8 cellular contexts compared by ENCODE assay signal in the genomic region with DNA sequence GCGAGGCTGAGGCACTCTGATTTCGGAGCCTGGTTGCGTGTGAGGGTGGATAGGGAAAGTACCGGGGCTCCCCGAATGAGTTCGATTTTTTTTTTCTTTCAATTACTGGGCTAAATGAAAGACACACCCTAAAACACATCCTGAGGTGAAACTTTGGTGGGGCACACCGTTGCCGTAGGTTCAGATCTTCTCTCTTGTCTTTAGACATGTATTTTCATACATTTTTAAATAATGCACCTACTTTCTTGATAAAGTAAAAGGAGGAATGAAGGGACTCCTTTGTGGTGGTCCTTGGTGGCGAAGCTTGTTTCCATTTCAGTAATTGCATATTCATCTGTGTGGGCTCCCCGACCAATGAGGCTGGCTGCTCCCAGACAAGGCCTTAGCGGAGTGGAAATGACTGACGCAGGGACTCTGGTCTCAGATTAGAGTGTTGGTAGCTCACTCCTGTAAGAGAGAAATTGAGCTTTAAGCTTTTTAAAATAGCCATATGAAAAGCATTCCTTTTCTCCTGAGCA. TPM values are rescaled to one million over a fixed set of nuclear protein-coding genes. Genes with fewer than 3 reads are reported as not detected.
DNase-seq lines count a peak whose midpoint lies in the region; ATAC-seq, FAIRE-seq and TF ChIP-seq lines count a peak whose summit lies in the region.

No MANE protein-coding gene starts in this region.

- H3K4me3 ChIP-seq in A549 (peak overlapping the region; percentile 80), keratinocyte (ENCODE audit: control insufficient read depth in 2 of 3, extremely low read depth in 1 of 3, insufficient read depth in 2 of 3, low read depth in 1 of 3, low read length in 3 of 3) (peak overlapping the region; percentile 47 to 83 (median 79))

- H3K4me2 ChIP-seq in A549: peak overlapping the region; percentile 78
- peak overlapping the region; percentile 80 for H3K4me2 ChIP-seq in keratinocyte (ENCODE audit: control insufficient read depth, extremely low read depth, insufficient read depth, low read depth, low read length)

- H3K9ac ChIP-seq in keratinocyte (ENCODE audit: control insufficient read depth, extremely low read depth, insufficient read depth, low read length): peak overlapping the region; percentile 83

- H3K9me3 ChIP-seq in A549: no peaks in the 10 kb centered on the region
- H3K9me3 ChIP-seq in keratinocyte (ENCODE audit: control insufficient read depth, low read depth, low read length): no peaks in the 10 kb centered on the region

- peak overlapping the region; percentile 39 for H2AFZ ChIP-seq in keratinocyte (ENCODE audit: control insufficient read depth, low read length)

- TF ChIP-seq EP300 in A549 (IDR thresholded peaks at IDR 0.05): no peak

- H3K4me1 ChIP-seq in A549 (peaks cover 23% of the 10 kb centered on the region), keratinocyte (ENCODE audit: control insufficient read depth, extremely low read depth, insufficient read depth, low read length) (peaks cover 20% of the 10 kb centered on the region)

- DNase-seq in A549 (ENCODE audit: low read depth in 1 of 2, low spot score in 1 of 2) (peak; percentile 40 to 47), SK-MEL-5 (ENCODE audit: low read depth, low spot score) (peak; percentile 49), keratinocyte (ENCODE audit: low read depth, low spot score) (no peak), NCI-H2029 (lab: John Stamatoyannopoulos, UW) (no peak)
- peak; percentile 82 for DNase-seq in stimulated activated CD4-positive, alpha-beta T cell treated with anti-CD3 and anti-CD28 coated beads, Interleukin-4, amount 100 ng/mL, for 24 hours

- no peak for TF ChIP-seq RAD21 in A549 (conservative IDR thresholded peaks at IDR 0.05 in 1 of 2, IDR thresholded peaks at IDR 0.05 in 1 of 2)

- H3K36me3 ChIP-seq in keratinocyte (ENCODE audit: control insufficient read depth in 2 of 2, extremely low read depth in 1 of 2, insufficient read depth in 2 of 2, low read length in 2 of 2): no peaks in the 10 kb centered on the region

- no peaks in the 10 kb centered on the region for H3K9me1 ChIP-seq in keratinocyte (ENCODE audit: control insufficient read depth, extremely low read depth, insufficient read depth, low read length)

- peaks cover 4% of the 10 kb centered on the region for H4K20me1 ChIP-seq in keratinocyte (ENCODE audit: control insufficient read depth, extremely low read depth, insufficient read depth, low read length)

- TF ChIP-seq POLR2A in A549 (IDR thresholded peaks at IDR 0.05; ENCODE audit: low read length): no peak

- POLR2A ChIA-PET in A549 (lab: Yijun Ruan, JAX): no interaction called here

- H3K27ac ChIP-seq in A549 (peak overlapping the region; percentile 88 to 99), adipose tissue (ENCODE audit: low read depth, low read length) (peak overlapping the region; percentile 36), keratinocyte (ENCODE audit: control insufficient read depth, insufficient read depth, low read length) (peak overlapping the region; percentile 87)

- ATAC-seq in A549 (peak; percentile 46 to 68; a peak in 4 of 6 replicates), GM18499 (IDR thresholded peaks at IDR 0.05; ENCODE audit: insufficient read depth, unreplicated experiment) (peak; percentile 23), HG03175 (IDR thresholded peaks at IDR 0.05; ENCODE audit: unreplicated experiment) (peak; percentile 7)

- FAIRE-seq in A549 (lab: Jason Lieb, UNC) (no peak), keratinocyte (lab: Jason Lieb, UNC) (peak; percentile 13)

- H3K27me3 ChIP-seq in keratinocyte (ENCODE audit: control insufficient read depth, extremely low read depth, insufficient read depth, low read length): no peaks in the 10 kb centered on the region

- in situ Hi-C loops in SK-MEL-5 (cut with HindIII; ENCODE audit: low pct_unique_long_range_greater_than_20kb, low sequenced_read_pairs): no loop called here

- dilution Hi-C loops in keratinocyte (cut with MboI; ENCODE audit: extremely low pct_ligation_motif_present, low sequenced_read_pairs): no loop called here

- H3K79me2 ChIP-seq in keratinocyte (ENCODE audit: control insufficient read depth, insufficient read depth, low read length): peaks cover 51% of the 10 kb centered on the region

- TF ChIP-seq CTCF in A549 (IDR thresholded peaks at IDR 0.05): no peak
- TF ChIP-seq CTCF in keratinocyte (optimal IDR thresholded peaks at IDR 0.05 in 1 of 3, IDR thresholded peaks at IDR 0.05 in 1 of 3, conservative IDR thresholded peaks at IDR 0.05 in 1 of 3; ENCODE audit: extremely low read depth in 1 of 3, insufficient read depth in 2 of 3, low read length in 3 of 3): no peak

- WGBS in A549 (ENCODE audit: missing lambda C conversion rate): under 1% methylated on average over 12 of the region's 12 CpGs
- whole genome bisulfite sequencing in adipose tissue, 3 donors: 2 to 5% (median 3%) methylated on average over 12 of the region's 12 CpGs

- CTCF ChIA-PET in A549 (lab: Yijun Ruan, JAX): interaction anchor here (0.9 to 1.8 kb wide), 4 partner anchors 21 to 213 kb away, joined by 3 to 5 read pairs (median 3); no protein-coding TSS in a partner anchor

TF ChIP-seq in A549, 52 proteins besides CTCF, POLR2A, EP300 and RAD21:
- TF ChIP-seq ZFP36 (IDR thresholded peaks at IDR 0.05; ENCODE audit: borderline replicate concordance, partially characterized antibody): peak; percentile 9
- TF ChIP-seq HEYL (CRISPR knock-in tag; IDR thresholded peaks at IDR 0.05): no peak
- TF ChIP-seq, protein P1, sequence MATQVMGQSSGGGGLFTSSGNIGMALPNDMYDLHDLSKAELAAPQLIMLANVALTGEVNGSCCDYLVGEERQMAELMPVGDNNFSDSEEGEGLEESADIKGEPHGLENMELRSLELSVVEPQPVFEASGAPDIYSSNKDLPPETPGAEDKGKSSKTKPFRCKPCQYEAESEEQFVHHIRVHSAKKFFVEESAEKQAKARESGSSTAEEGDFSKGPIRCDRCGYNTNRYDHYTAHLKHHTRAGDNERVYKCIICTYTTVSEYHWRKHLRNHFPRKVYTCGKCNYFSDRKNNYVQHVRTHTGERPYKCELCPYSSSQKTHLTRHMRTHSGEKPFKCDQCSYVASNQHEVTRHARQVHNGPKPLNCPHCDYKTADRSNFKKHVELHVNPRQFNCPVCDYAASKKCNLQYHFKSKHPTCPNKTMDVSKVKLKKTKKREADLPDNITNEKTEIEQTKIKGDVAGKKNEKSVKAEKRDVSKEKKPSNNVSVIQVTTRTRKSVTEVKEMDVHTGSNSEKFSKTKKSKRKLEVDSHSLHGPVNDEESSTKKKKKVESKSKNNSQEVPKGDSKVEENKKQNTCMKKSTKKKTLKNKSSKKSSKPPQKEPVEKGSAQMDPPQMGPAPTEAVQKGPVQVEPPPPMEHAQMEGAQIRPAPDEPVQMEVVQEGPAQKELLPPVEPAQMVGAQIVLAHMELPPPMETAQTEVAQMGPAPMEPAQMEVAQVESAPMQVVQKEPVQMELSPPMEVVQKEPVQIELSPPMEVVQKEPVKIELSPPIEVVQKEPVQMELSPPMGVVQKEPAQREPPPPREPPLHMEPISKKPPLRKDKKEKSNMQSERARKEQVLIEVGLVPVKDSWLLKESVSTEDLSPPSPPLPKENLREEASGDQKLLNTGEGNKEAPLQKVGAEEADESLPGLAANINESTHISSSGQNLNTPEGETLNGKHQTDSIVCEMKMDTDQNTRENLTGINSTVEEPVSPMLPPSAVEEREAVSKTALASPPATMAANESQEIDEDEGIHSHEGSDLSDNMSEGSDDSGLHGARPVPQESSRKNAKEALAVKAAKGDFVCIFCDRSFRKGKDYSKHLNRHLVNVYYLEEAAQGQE (IDR thresholded peaks at IDR 0.05): peak; percentile 74
- TF ChIP-seq, protein P2, sequence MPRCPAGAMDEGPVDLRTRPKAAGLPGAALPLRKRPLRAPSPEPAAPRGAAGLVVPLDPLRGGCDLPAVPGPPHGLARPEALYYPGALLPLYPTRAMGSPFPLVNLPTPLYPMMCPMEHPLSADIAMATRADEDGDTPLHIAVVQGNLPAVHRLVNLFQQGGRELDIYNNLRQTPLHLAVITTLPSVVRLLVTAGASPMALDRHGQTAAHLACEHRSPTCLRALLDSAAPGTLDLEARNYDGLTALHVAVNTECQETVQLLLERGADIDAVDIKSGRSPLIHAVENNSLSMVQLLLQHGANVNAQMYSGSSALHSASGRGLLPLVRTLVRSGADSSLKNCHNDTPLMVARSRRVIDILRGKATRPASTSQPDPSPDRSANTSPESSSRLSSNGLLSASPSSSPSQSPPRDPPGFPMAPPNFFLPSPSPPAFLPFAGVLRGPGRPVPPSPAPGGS (IDR thresholded peaks at IDR 0.05): no peak
- TF ChIP-seq HOXA7 (CRISPR knock-in tag; IDR thresholded peaks at IDR 0.05): no peak

RNA-seq across cellular contexts. Expression of a gene that starts 0.8 kb away (rescaled TPM):
- polyA plus RNA-seq in A549 (2011; rRNA removed): 26.4 and 28.2 TPM in 2 replicates
- 4.8 and 6.0 TPM in 2 replicates for polyA plus RNA-seq in A549 (2012; cell fraction: cytosol; rRNA removed)
- polyA plus RNA-seq in A549 (2012; cell fraction: nucleus; rRNA removed): 2.8 and 4.4 TPM in 2 replicates
- 8.2 to 9.2 TPM (median 8.3 TPM) in 3 replicates for polyA plus RNA-seq in A549 (2017; fragmentation: RNase III; extraction: RNeasy Plus Mini Kit Qiagen cat#74134 plus additional on column Dnase treatment)
- 23.5 and 25.4 TPM in 2 replicates for polyA minus RNA-seq in A549 (2011; rRNA and poly(A)+ RNA removed)
- 15.6 TPM in 2 replicates for total RNA-seq in SK-MEL-5 (2014; rRNA removed; shearing (Covaris generic))
- 8.4 and 10.9 TPM in 2 replicates for polyA plus RNA-seq in SK-MEL-5 (2015; cell fraction: cytosol; rRNA removed)
- 6.4 and 10.0 TPM in 2 replicates for polyA plus RNA-seq in SK-MEL-5 (2015; cell fraction: nucleus; rRNA removed)
- 10 to 100 TPM in 1 of 3 donors, 1 to 10 TPM in 2; 4.3 to 16.1 (median 9.2) TPM for polyA plus RNA-seq in adipose tissue
- polyA plus RNA-seq in keratinocyte: 22.1 to 28.0 TPM (median 26.7 TPM) in 3 replicates
- polyA plus RNA-seq in keratinocyte (2011; ENCODE audit: low read depth): 34.0 TPM
- 20.6 and 33.6 TPM in 2 replicates for polyA plus RNA-seq in keratinocyte (2011; cell fraction: cytosol; rRNA removed)
- 22.8 and 25.6 TPM in 2 replicates for polyA plus RNA-seq in keratinocyte (2011; cell fraction: nucleus; rRNA removed)
- polyA plus RNA-seq in keratinocyte (2012; ENCODE audit: low replicate concordance): 18.2 and 20.9 TPM in 2 replicates
- 5.8 to 42.1 TPM (median 24.0 TPM) in 3 replicates for polyA minus RNA-seq in keratinocyte
- 30.3 TPM for polyA minus RNA-seq in keratinocyte (2011; cell fraction: cytosol; rRNA and poly(A)+ RNA removed)
- polyA minus RNA-seq in keratinocyte (2011; cell fraction: nucleus; rRNA and poly(A)+ RNA removed): 17.4 and 43.7 TPM in 2 replicates

Comparison
In these comparisons a context has a peak if more than half of its experiments do, and no peak if none do; other contexts are left out.
1. ATAC-seq: peak in every context shown above with its lines; median percentile 57 in A549; 23 in GM18499; 7 in HG03175.
2. DNase-seq: peak in A549 (2 of 2), SK-MEL-5 (single experiment) and stimulated activated CD4-positive, alpha-beta T cell treated with anti-CD3 and anti-CD28 coated beads, Interleukin-4, amount 100 ng/mL, for 24 hours (single experiment); none in keratinocyte (single experiment) and NCI-H2029 (single experiment).
3. H3K27ac ChIP-seq: peak in every context shown above with its lines; median percentile 94 in A549; 87 in keratinocyte; 36 in adipose tissue.